In genomic region chr7:129777993-129778769, GRCh38 we compare ENCODE assay signal across 9 cellular contexts.
DNase-seq lines count a peak whose midpoint lies in the region; ATAC-seq and TF ChIP-seq lines count a peak whose summit lies in the region.
"Had no signal": no experiment of that assay in that cellular context is flagged by ENCODE, and none has a peak within 500 bp of the region (broad histone marks: within the 10 kb centered on the region; RNA-seq: fewer than 3 reads in every experiment).

No MANE protein-coding gene starts in this region.

- H3K4me1 Mint-ChIP-seq in activated CD4-positive, alpha-beta memory T cell treated with anti-CD3 and anti-CD28 coated beads, Interleukin-2, amount 10 ng/mL, durations not matched to agents 7 days and 5 days, result peaks cover 21% of the 10 kb centered on the region
- peaks cover 23% of the 10 kb centered on the region for H3K4me1 Mint-ChIP-seq in type B pancreatic cell (ENCODE audit: unreplicated experiment)

- CTCF ChIA-PET in activated CD4-positive, alpha-beta memory T cell treated with anti-CD3 and anti-CD28 coated beads, Interleukin-2, amount 10 ng/mL, durations not matched to agents 7 days and 5 days (lab: Charles Lee), result interaction anchor here (1.2 kb wide), 1 partner anchor 47 kb away, joined by 3 read pairs; no protein-coding TSS in a partner anchor

- intact Hi-C loops in Right ventricle myocardium inferior (cut with DNase I) (no loop called here), left cardiac atrium (cut with DNase I) (no loop called here)

- peak overlapping the region; percentile 56; the same call in 1 of the 2 replicates for H3K9ac ChIP-seq in iPS-20b (ENCODE audit: low read depth, low read length)

- peaks cover 11% of the 10 kb centered on the region for H3K36me3 Mint-ChIP-seq in activated CD4-positive, alpha-beta memory T cell treated with anti-CD3 and anti-CD28 coated beads, Interleukin-2, amount 10 ng/mL, durations not matched to agents 7 days and 5 days (ENCODE audit: low read depth)
- H3K36me3 Mint-ChIP-seq in type B pancreatic cell, result no peaks in the 10 kb centered on the region

- no peak overlapping the region for H3K27ac ChIP-seq in iPS-20b (ENCODE audit: low read length)

- H3K9me3 ChIP-seq in iPS-20b (ENCODE audit: insufficient read depth, low read depth, low read length), result no peaks in the 10 kb centered on the region; the same call in 1 of the 2 replicates

- DNase-seq in Right ventricle myocardium inferior (ENCODE audit: missing footprints), result peak; percentile 25
- DNase-seq in left cardiac atrium, result no peak
- DNase-seq in activated CD4-positive, alpha-beta memory T cell treated with anti-CD3 and anti-CD28 coated beads, Interleukin-2, amount 10 ng/mL, durations not matched to agents 7 days and 5 days, result no peak
- DNase-seq in type B pancreatic cell (ENCODE audit: extremely low spot score, unreplicated experiment), result no peak
- no peak for DNase-seq in SW480 (ENCODE audit: low spot score)
- no peak for DNase-seq in NCI-H1930 (lab: John Stamatoyannopoulos, UW)
- DNase-seq in hepatic stellate cell (ENCODE audit: low spot score), result no peak
- DNase-seq: SIG-M5 had no signal

- POLR2A ChIA-PET in activated CD4-positive, alpha-beta memory T cell treated with anti-CD3 and anti-CD28 coated beads, Interleukin-2, amount 10 ng/mL, durations not matched to agents 7 days and 5 days (lab: Charles Lee), result interaction anchor here (0.8 kb wide), 1 partner anchor 12 kb away, joined by 3 read pairs; no protein-coding TSS in a partner anchor

- H3K36me3 ChIP-seq in iPS-20b (ENCODE audit: insufficient read depth, low read depth, low read length), result no peaks in the 10 kb centered on the region

- no peak overlapping the region for H3K27ac Mint-ChIP-seq in activated CD4-positive, alpha-beta memory T cell treated with anti-CD3 and anti-CD28 coated beads, Interleukin-2, amount 10 ng/mL, durations not matched to agents 7 days and 5 days
- H3K27ac Mint-ChIP-seq in type B pancreatic cell, result no peak overlapping the region

- no peaks in the 10 kb centered on the region for H3K9me3 Mint-ChIP-seq in activated CD4-positive, alpha-beta memory T cell treated with anti-CD3 and anti-CD28 coated beads, Interleukin-2, amount 10 ng/mL, durations not matched to agents 7 days and 5 days
- no peaks in the 10 kb centered on the region for H3K9me3 Mint-ChIP-seq in type B pancreatic cell

- no peak for TF ChIP-seq CTCF in type B pancreatic cell (conservative IDR thresholded peaks at IDR 0.05)

- H3K27me3 Mint-ChIP-seq in activated CD4-positive, alpha-beta memory T cell treated with anti-CD3 and anti-CD28 coated beads, Interleukin-2, amount 10 ng/mL, durations not matched to agents 7 days and 5 days, result peaks cover 47% of the 10 kb centered on the region
- H3K27me3 Mint-ChIP-seq in type B pancreatic cell, result peaks cover 58% of the 10 kb centered on the region

- peak overlapping the region; percentile 24 for H3K4me3 Mint-ChIP-seq in activated CD4-positive, alpha-beta memory T cell treated with anti-CD3 and anti-CD28 coated beads, Interleukin-2, amount 10 ng/mL, durations not matched to agents 7 days and 5 days
- H3K4me3 Mint-ChIP-seq in type B pancreatic cell, result peak overlapping the region; percentile 76

- H3K4me3 ChIP-seq in iPS-20b (ENCODE audit: low read length), result peak overlapping the region; percentile 44

- peaks cover 100% of the 10 kb centered on the region for H3K27me3 ChIP-seq in iPS-20b (ENCODE audit: insufficient read depth, low read length)

- peaks cover 39% of the 10 kb centered on the region for H3K4me1 ChIP-seq in iPS-20b (ENCODE audit: insufficient read depth, low read length)

- no peak for ATAC-seq in Right ventricle myocardium inferior
- ATAC-seq in left cardiac atrium, result no peak
